Comparison of ENCODE assay signal across 1 cellular context in the genomic region with DNA sequence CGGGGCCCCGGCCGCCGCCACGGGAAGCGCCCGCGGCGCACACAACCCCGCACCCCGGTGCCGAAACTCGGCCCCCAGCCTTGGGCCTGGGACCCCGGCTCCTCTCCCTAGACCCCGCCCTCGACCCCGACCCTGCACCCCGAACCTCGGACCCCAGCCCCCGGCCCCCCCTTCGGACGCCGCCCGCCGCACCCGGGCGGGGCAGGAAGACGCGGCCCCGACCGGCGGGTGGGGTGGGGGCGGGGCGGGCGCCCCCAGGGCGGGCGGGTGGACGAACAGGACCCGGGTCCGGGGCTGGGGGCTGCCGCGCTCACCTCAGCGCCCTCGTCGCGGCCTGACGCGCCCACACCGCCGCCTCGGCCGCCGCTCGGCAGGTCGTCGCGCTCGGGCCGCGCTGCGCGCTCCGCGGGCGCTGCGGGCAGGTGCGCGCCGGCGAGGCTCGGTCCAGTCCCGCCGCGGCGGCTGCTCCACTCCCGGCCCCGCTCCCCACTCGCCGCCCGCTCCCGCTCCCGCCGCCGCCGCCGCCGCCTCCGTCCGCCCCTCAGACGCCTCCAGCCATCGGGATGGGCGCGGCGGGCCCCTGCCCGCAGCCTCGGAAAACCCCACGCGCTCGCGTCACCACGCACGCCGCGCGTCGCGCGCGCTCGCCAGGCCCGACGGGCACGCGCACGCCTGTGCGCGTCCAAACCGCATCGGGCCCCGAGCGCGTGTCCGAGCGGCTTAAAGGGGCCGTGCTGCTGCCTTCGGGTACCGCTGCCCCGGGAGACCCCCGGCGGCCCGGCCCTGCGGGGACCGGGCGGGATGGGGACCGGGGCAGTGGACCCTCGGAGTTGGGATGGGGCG.
A peak's percentile ranks its signal among the peaks of the same experiment; 100 is the strongest.
TF ChIP-seq lines count a peak whose summit lies in the region.

A gene (minus strand): TSS at position 582 of the 843 bp plus-strand sequence. CDS start 65,634 bp downstream, outside the sequence.

TF ChIP-seq in K562, 482 proteins besides CTCF, POLR2A, EP300 and RAD21 (continued from another document):
- TF ChIP-seq, protein P1, sequence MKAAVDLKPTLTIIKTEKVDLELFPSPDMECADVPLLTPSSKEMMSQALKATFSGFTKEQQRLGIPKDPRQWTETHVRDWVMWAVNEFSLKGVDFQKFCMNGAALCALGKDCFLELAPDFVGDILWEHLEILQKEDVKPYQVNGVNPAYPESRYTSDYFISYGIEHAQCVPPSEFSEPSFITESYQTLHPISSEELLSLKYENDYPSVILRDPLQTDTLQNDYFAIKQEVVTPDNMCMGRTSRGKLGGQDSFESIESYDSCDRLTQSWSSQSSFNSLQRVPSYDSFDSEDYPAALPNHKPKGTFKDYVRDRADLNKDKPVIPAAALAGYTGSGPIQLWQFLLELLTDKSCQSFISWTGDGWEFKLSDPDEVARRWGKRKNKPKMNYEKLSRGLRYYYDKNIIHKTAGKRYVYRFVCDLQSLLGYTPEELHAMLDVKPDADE (conservative IDR thresholded peaks at IDR 0.05; ENCODE audit: control insufficient read depth, low read depth, low read length) = 0 out of 2 replicates have a peak, but pooled peaks have one; percentile 10
- TF ChIP-seq SOX6 (IDR thresholded peaks at IDR 0.05) (peak; percentile 24; the same call in 1 of the 2 replicates), ZNF583 (CRISPR knock-in tag; IDR thresholded peaks at IDR 0.05) (peak; percentile 91), MCM3 (IDR thresholded peaks at IDR 0.05) (no peak), RCOR1 (IDR thresholded peaks at IDR 0.05; ENCODE audit: borderline replicate concordance in 1 of 2, low read depth in 2 of 2, low read length in 2 of 2) (peak in 1 of 2 experiments; percentile 17; a peak in 1 of 4 replicates), SAFB (IDR thresholded peaks at IDR 0.05; ENCODE audit: borderline replicate concordance, low read depth, low read length) (peak; percentile 87), EP400 (IDR thresholded peaks at IDR 0.05) (peak; percentile 32; the same call in 1 of the 2 replicates), NONO (IDR thresholded peaks at IDR 0.05; ENCODE audit: low read depth in 2 of 2, low read length in 1 of 2) (peak in 1 of 2 experiments; percentile 92; a peak in 2 of 4 replicates), TAF1 (IDR thresholded peaks at IDR 0.05; ENCODE audit: control insufficient read depth, extremely low read depth, insufficient read depth, low read length, severe bottlenecking) (peak; percentile 87), PML (IDR thresholded peaks at IDR 0.05; ENCODE audit: low read length) (peak; percentile 38; the same call in 1 of the 2 replicates), RB1 (IDR thresholded peaks at IDR 0.05; ENCODE audit: low read depth) (peak; percentile 94), NR1H2 (CRISPR knock-in tag; IDR thresholded peaks at IDR 0.05) (0 out of 2 replicates have a peak, but pooled peaks have one; percentile 48), MXI1 (IDR thresholded peaks at IDR 0.05; ENCODE audit: low read depth, low read length) (no peak)
- TF ChIP-seq, protein P2, sequence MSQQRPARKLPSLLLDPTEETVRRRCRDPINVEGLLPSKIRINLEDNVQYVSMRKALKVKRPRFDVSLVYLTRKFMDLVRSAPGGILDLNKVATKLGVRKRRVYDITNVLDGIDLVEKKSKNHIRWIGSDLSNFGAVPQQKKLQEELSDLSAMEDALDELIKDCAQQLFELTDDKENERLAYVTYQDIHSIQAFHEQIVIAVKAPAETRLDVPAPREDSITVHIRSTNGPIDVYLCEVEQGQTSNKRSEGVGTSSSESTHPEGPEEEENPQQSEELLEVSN (IDR thresholded peaks at IDR 0.05; ENCODE audit: borderline replicate concordance in 1 of 2, extremely low read depth in 1 of 2, insufficient read depth in 1 of 2, insufficient read length in 1 of 2, low read depth in 1 of 2, low read length in 1 of 2, poor library complexity in 1 of 2, severe bottlenecking in 1 of 2) = peak; percentile 48 to 89
- TF ChIP-seq, protein P3, sequence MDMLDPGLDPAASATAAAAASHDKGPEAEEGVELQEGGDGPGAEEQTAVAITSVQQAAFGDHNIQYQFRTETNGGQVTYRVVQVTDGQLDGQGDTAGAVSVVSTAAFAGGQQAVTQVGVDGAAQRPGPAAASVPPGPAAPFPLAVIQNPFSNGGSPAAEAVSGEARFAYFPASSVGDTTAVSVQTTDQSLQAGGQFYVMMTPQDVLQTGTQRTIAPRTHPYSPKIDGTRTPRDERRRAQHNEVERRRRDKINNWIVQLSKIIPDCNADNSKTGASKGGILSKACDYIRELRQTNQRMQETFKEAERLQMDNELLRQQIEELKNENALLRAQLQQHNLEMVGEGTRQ (CRISPR knock-in tag; IDR thresholded peaks at IDR 0.05) = no peak
- TF ChIP-seq, protein P4, sequence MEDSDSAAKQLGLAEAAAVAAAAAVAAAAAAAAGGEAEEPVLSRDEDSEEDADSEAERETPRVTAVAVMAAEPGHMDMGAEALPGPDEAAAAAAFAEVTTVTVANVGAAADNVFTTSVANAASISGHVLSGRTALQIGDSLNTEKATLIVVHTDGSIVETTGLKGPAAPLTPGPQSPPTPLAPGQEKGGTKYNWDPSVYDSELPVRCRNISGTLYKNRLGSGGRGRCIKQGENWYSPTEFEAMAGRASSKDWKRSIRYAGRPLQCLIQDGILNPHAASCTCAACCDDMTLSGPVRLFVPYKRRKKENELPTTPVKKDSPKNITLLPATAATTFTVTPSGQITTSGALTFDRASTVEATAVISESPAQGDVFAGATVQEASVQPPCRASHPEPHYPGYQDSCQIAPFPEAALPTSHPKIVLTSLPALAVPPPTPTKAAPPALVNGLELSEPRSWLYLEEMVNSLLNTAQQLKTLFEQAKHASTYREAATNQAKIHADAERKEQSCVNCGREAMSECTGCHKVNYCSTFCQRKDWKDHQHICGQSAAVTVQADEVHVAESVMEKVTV (CRISPR knock-in tag; IDR thresholded peaks at IDR 0.05) = no peak
- TF ChIP-seq, protein P5, sequence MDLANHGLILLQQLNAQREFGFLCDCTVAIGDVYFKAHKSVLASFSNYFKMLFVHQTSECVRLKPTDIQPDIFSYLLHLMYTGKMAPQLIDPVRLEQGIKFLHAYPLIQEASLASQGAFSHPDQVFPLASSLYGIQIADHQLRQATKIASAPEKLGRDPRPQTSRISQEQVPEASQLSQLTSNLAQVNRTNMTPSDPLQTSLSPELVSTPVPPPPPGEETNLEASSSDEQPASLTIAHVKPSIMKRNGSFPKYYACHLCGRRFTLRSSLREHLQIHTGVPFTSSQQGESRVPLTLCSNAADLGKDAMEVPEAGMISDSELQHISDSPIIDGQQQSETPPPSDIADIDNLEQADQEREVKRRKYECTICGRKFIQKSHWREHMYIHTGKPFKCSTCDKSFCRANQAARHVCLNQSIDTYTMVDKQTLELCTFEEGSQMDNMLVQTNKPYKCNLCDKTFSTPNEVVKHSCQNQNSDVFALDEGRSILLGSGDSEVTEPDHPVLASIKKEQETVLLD (IDR thresholded peaks at IDR 0.05) = peak; percentile 79
- TF ChIP-seq, protein P6, sequence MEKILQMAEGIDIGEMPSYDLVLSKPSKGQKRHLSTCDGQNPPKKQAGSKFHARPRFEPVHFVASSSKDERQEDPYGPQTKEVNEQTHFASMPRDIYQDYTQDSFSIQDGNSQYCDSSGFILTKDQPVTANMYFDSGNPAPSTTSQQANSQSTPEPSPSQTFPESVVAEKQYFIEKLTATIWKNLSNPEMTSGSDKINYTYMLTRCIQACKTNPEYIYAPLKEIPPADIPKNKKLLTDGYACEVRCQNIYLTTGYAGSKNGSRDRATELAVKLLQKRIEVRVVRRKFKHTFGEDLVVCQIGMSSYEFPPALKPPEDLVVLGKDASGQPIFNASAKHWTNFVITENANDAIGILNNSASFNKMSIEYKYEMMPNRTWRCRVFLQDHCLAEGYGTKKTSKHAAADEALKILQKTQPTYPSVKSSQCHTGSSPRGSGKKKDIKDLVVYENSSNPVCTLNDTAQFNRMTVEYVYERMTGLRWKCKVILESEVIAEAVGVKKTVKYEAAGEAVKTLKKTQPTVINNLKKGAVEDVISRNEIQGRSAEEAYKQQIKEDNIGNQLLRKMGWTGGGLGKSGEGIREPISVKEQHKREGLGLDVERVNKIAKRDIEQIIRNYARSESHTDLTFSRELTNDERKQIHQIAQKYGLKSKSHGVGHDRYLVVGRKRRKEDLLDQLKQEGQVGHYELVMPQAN (IDR thresholded peaks at IDR 0.05; ENCODE audit: borderline replicate concordance) = no peak
